13 cellular contexts compared by ENCODE assay signal in genomic region chr16:89048871-89049422, GRCh38. TPM values are rescaled to one million over a fixed set of nuclear protein-coding genes. Genes with fewer than 3 reads are reported as not detected.
A peak's percentile ranks its signal among the peaks of the same experiment; 100 is the strongest.
DNase-seq lines count a peak whose midpoint lies in the region; ATAC-seq, FAIRE-seq and TF ChIP-seq lines count a peak whose summit lies in the region.
"Had no signal": no experiment of that assay in that cellular context is flagged by ENCODE, and none has a peak within 500 bp of the region (broad histone marks: within the 10 kb centered on the region; RNA-seq: fewer than 3 reads in every experiment).

No MANE protein-coding gene starts in this region.

- TF ChIP-seq EP300 in HepG2 (IDR thresholded peaks at IDR 0.05; ENCODE audit: low read depth in 2 of 2, low read length in 2 of 2) (peak in 1 of 2 experiments; percentile 33; a peak in 1 of 4 replicates), HepG2 (CRISPR knock-in tag; IDR thresholded peaks at IDR 0.05; ENCODE audit: borderline replicate concordance) (no peak)

- no peaks in the 10 kb centered on the region for H3F3A ChIP-seq in GM23338 (replicated peaks; ENCODE audit: low read depth)

- CTCF ChIA-PET in HepG2 (lab: Yijun Ruan, JAX; ENCODE audit: low intra/inter-chr PET ratio, low total read pairs) = no interaction called here

- in situ Hi-C loops in HepG2 (cut with HindIII; ENCODE audit: extremely low pct_ligation_motif_present, low pct_unique_long_range_greater_than_20kb) = no loop called here

- no peak overlapping the region; the same call in 1 of the 2 replicates for H3K27ac Mint-ChIP-seq in GM23338
- H3K27ac Mint-ChIP-seq in activated T-helper 17 cell treated with anti-CD3 and anti-CD28 coated beads, Interleukin-2, amount 50 U/mL, for 72 hours = peak overlapping the region; percentile 50
- H3K27ac Mint-ChIP-seq: CD4-positive, alpha-beta T cell; IgD-negative memory B cell had no signal

- BruUV-seq in HepG2 (replicated peaks; lab: Mats Ljungman, UMichigan) = no TSS peak

- H3K36me3 ChIP-seq in GM23338 (ENCODE audit: insufficient read depth) (no peaks in the 10 kb centered on the region), HepG2 (replicated peaks in 1 of 2; ENCODE audit: control insufficient read depth in 1 of 2, insufficient read depth in 2 of 2, low read length in 2 of 2) (no peaks in the 10 kb centered on the region), psoas muscle (ENCODE audit: insufficient read depth in 1 of 2, low read depth in 1 of 2) (no peaks in the 10 kb centered on the region)
- H3K36me3 ChIP-seq: SJCRH30 had no signal

- TF ChIP-seq POLR2A in HepG2 (IDR thresholded peaks at IDR 0.05; ENCODE audit: insufficient read depth in 1 of 2, low read depth in 2 of 2, low read length in 2 of 2) = no peak

- H3K4me2 ChIP-seq in GM23338 = no peak overlapping the region
- H3K4me2 ChIP-seq in HepG2 (ENCODE audit: low read depth, low read length) = peak overlapping the region; percentile 55

- no peaks in the 10 kb centered on the region for H3K9me2 ChIP-seq in GM23338 (ENCODE audit: insufficient read depth)

- H3K9me3 Mint-ChIP-seq in GM23338 = peaks cover 3% of the 10 kb centered on the region; the same call in 1 of the 3 replicates
- peaks cover 5% of the 10 kb centered on the region for H3K9me3 Mint-ChIP-seq in activated T-helper 17 cell treated with anti-CD3 and anti-CD28 coated beads, Interleukin-2, amount 50 U/mL, for 72 hours

- H3K4me1 Mint-ChIP-seq in GM23338 = peaks cover 5% of the 10 kb centered on the region; the same call in 2 of the 3 replicates
- H3K4me1 Mint-ChIP-seq in activated T-helper 17 cell treated with anti-CD3 and anti-CD28 coated beads, Interleukin-2, amount 50 U/mL, for 72 hours = no peaks in the 10 kb centered on the region

- H3K27me3 ChIP-seq in GM23338 (ENCODE audit: insufficient read depth) (no peaks in the 10 kb centered on the region), HepG2 (ENCODE audit: control insufficient read depth in 1 of 2, insufficient read depth in 2 of 2, low read length in 2 of 2) (peaks cover 27 to 91% of the 10 kb centered on the region in 2 experiments), psoas muscle (ENCODE audit: insufficient read depth in 3 of 3, low read length in 2 of 3) (peaks cover 0 to 93% (median 29%) of the 10 kb centered on the region in 3 donors)

- TF ChIP-seq CTCF in GM23338 (conservative IDR thresholded peaks at IDR 0.05; ENCODE audit: low read depth in 2 of 2) (no peak), HepG2 (CRISPR knock-in tag; IDR thresholded peaks at IDR 0.05) (no peak), psoas muscle (IDR thresholded peaks at IDR 0.05) (no peak)

- intact Hi-C loops in HepG2 (cut with micrococcal nuclease; ENCODE audit: unreplicated experiment) (no loop called here), psoas muscle (cut with DNase I) (no loop called here)

- peaks cover 3% of the 10 kb centered on the region for H3K27me3 Mint-ChIP-seq in GM23338 (ENCODE audit: insufficient read depth, low read depth, poor library complexity)
- H3K27me3 Mint-ChIP-seq in activated T-helper 17 cell treated with anti-CD3 and anti-CD28 coated beads, Interleukin-2, amount 50 U/mL, for 72 hours = no peaks in the 10 kb centered on the region
- H3K27me3 Mint-ChIP-seq: CD4-positive, alpha-beta T cell had no signal

- H3K4me1 ChIP-seq in GM23338 (ENCODE audit: insufficient read depth) (0 out of 2 replicates have a peak, but pooled peaks cover 5% of the 10 kb centered on the region), HepG2 (ENCODE audit: insufficient read depth, low read length) (peaks cover 20% of the 10 kb centered on the region), psoas muscle (no peaks in the 10 kb centered on the region)

- ATAC-seq in GM23338 (no peak; the same call in 1 of the 3 replicates), HepG2 (peak; percentile 69), psoas muscle (no peak), GM18511 (IDR thresholded peaks at IDR 0.05; ENCODE audit: unreplicated experiment) (no peak), GM18861 (IDR thresholded peaks at IDR 0.05; ENCODE audit: unreplicated experiment) (no peak)
- ATAC-seq in activated T-helper 17 cell treated with anti-CD3 and anti-CD28 coated beads, Interleukin-2, amount 50 U/mL, for 72 hours (replicated peaks) = no peak

- DNase-seq in GM23338 (ENCODE audit: low spot score) (no peak), HepG2 (ENCODE audit: low spot score) (no peak), psoas muscle (peak; percentile 5 to 39), mucosa of gallbladder (ENCODE audit: low spot score) (no peak)
- DNase-seq: ACHN; AML-193; CD4-positive, alpha-beta T cell; EL had no signal

- FAIRE-seq in HepG2 (lab: Jason Lieb, UNC) = no peak

- no peak overlapping the region for H3K4me3 Mint-ChIP-seq in GM23338
- H3K4me3 Mint-ChIP-seq in activated T-helper 17 cell treated with anti-CD3 and anti-CD28 coated beads, Interleukin-2, amount 50 U/mL, for 72 hours = no peak overlapping the region
- H3K4me3 Mint-ChIP-seq: CD4-positive, alpha-beta T cell; IgD-negative memory B cell had no signal

- TF ChIP-seq RAD21 in HepG2 (CRISPR knock-in tag; IDR thresholded peaks at IDR 0.05) = no peak

- H4K20me1 ChIP-seq in GM23338 (replicated peaks; ENCODE audit: insufficient read depth) (no peaks in the 10 kb centered on the region), HepG2 (ENCODE audit: insufficient read depth, low read length) (no peaks in the 10 kb centered on the region)

- H3K36me3 Mint-ChIP-seq in GM23338 (ENCODE audit: low read depth) = no peaks in the 10 kb centered on the region
- H3K36me3 Mint-ChIP-seq in activated T-helper 17 cell treated with anti-CD3 and anti-CD28 coated beads, Interleukin-2, amount 50 U/mL, for 72 hours (ENCODE audit: low read depth) = no peaks in the 10 kb centered on the region

- no peaks in the 10 kb centered on the region for H3K9me3 ChIP-seq in HepG2 (ENCODE audit: low read length)
- no peaks in the 10 kb centered on the region for H3K9me3 ChIP-seq in psoas muscle
- H3K9me3 ChIP-seq: SJCRH30 had no signal

- H3K4me3 ChIP-seq in GM23338 (no peak overlapping the region), HepG2 (replicated peaks in 1 of 3; ENCODE audit: insufficient read depth in 1 of 3, low read depth in 2 of 3, low read length in 3 of 3) (peak overlapping the region in 2 of 3 experiments; percentile 12 to 42; a peak in 3 of 6 replicates), psoas muscle (no peak overlapping the region)

- H2AFZ ChIP-seq in GM23338 (peak overlapping the region; percentile 87), HepG2 (ENCODE audit: low read length) (no peak overlapping the region)

- H3K27ac ChIP-seq in GM23338 (ENCODE audit: low read depth) (no peak overlapping the region), HepG2 (ENCODE audit: extremely low read length, insufficient read depth, low read length) (no peak overlapping the region), psoas muscle (no peak overlapping the region)
- H3K27ac ChIP-seq: SJCRH30 had no signal

- H3K9ac ChIP-seq in HepG2 (ENCODE audit: insufficient read depth, low read depth, low read length) = no peak overlapping the region

- 28% methylated on average over 13 of the region's 24 CpGs for whole genome bisulfite sequencing in HepG2 (ENCODE audit: low lambda C conversion rate)
- WGBS in psoas muscle, 3 donors = 68 to 75% (median 69%) methylated on average over 24 of the region's 24 CpGs

- H3K79me2 ChIP-seq in GM23338 (replicated peaks; ENCODE audit: insufficient read depth) = no peaks in the 10 kb centered on the region
- H3K79me2 ChIP-seq in HepG2 (ENCODE audit: insufficient read depth, low read length) = no peaks in the 10 kb centered on the region

- POLR2A ChIA-PET in HepG2 (lab: Yijun Ruan, JAX) = no interaction called here

TF ChIP-seq in HepG2, 621 proteins besides CTCF, POLR2A, EP300 and RAD21 (continues in another document):
- no peak for TF ChIP-seq SAP130 (CRISPR knock-in tag; IDR thresholded peaks at IDR 0.05; ENCODE audit: low read depth)
- no peak for TF ChIP-seq YEATS4 (CRISPR knock-in tag; IDR thresholded peaks at IDR 0.05; ENCODE audit: borderline replicate concordance)

RNA-seq across cellular contexts. Expression of gene ACSF3, which starts 44.7 kb away (rescaled TPM):
- total RNA-seq in GM23338 (2014; rRNA removed; shearing (Covaris generic)) = 22.8 and 23.1 TPM in 2 replicates
- polyA plus RNA-seq in GM23338 (2016; fragmentation: Nextera tagmentation; extraction: Ambion mirVana) (11.3 and 12.8 TPM in 2 replicates), HepG2 (2011; rRNA removed) (14.9 and 16.5 TPM in 2 replicates), psoas muscle (10 to 100 TPM; 13.4 to 15.5 (median 13.5) TPM)
- total RNA-seq in activated T-helper 17 cell treated with anti-CD3 and anti-CD28 coated beads, Interleukin-2, amount 50 U/mL, for 72 hours = 10 to 100 TPM; 35.4 to 47.9 TPM
- total RNA-seq in HepG2 (2016; rRNA removed; fragmentation: Illumina TruSeq; extraction: Trizol) (23.5 and 30.6 TPM in 2 replicates), psoas muscle (10 to 100 TPM; 16.2 to 26.5 (median 19.1) TPM), mucosa of gallbladder (63.4 TPM)
- 13.8 and 14.5 TPM in 2 replicates for total RNA-seq in HepG2 (2016; cell fraction: cytosol; rRNA removed; fragmentation: Illumina TruSeq; extraction: Trizol; ENCODE audit: low read depth)
- total RNA-seq in HepG2 (2016; cell fraction: insoluble cytoplasmic fraction; rRNA removed; fragmentation: Illumina TruSeq; extraction: Trizol) = 22.1 and 29.1 TPM in 2 replicates
- 23.0 and 24.3 TPM in 2 replicates for total RNA-seq in HepG2 (2016; cell fraction: membrane; rRNA removed; fragmentation: Illumina TruSeq; extraction: Trizol)
- total RNA-seq in HepG2 (2016; cell fraction: nucleus; rRNA removed; fragmentation: Illumina TruSeq; extraction: Trizol) = 19.3 and 21.6 TPM in 2 replicates
- polyA plus RNA-seq in HepG2 (2011; cell fraction: cytosol; rRNA removed) = 11.3 and 15.5 TPM in 2 replicates
- 31.3 and 34.0 TPM in 2 replicates for polyA plus RNA-seq in HepG2 (2011; cell fraction: nucleus; rRNA removed)
- 16.6 and 17.2 TPM in 2 replicates for polyA plus RNA-seq in HepG2 (2012)
- 6.9 and 9.7 TPM in 2 replicates for polyA plus RNA-seq in HepG2 (2016; cell fraction: cytosol; fragmentation: Illumina TruSeq; extraction: Trizol; ENCODE audit: low read depth)
- polyA plus RNA-seq in HepG2 (2016; cell fraction: insoluble cytoplasmic fraction; fragmentation: Illumina TruSeq; extraction: Trizol; ENCODE audit: low read depth) = 21.8 and 22.0 TPM in 2 replicates
- 11.2 and 13.0 TPM in 2 replicates for polyA plus RNA-seq in HepG2 (2016; cell fraction: membrane; fragmentation: Illumina TruSeq; extraction: Trizol; ENCODE audit: low read depth)
- 37.2 and 38.9 TPM in 2 replicates for polyA plus RNA-seq in HepG2 (2016; cell fraction: nucleus; fragmentation: Illumina TruSeq; extraction: Trizol; ENCODE audit: insufficient read depth, low read depth)
- 46.7 and 47.0 TPM in 2 replicates for polyA minus RNA-seq in HepG2 (2011; rRNA and poly(A)+ RNA removed; ENCODE audit: low replicate concordance)
- polyA minus RNA-seq in HepG2 (2011; cell fraction: cytosol; rRNA and poly(A)+ RNA removed) = 22.4 and 32.0 TPM in 2 replicates
- 35.9 and 36.8 TPM in 2 replicates for polyA minus RNA-seq in HepG2 (2011; cell fraction: nucleus; rRNA and poly(A)+ RNA removed)

Comparison
In these comparisons a context has a peak if more than half of its experiments do, and no peak if none do; other contexts are left out.
1. DNase-seq: peak in psoas muscle (2 of 2); none in GM23338 (single experiment), HepG2 (single experiment) and mucosa of gallbladder (single experiment).
2. H3K4me3 ChIP-seq: peak in HepG2 (2 of 3); none in GM23338 (single experiment) and psoas muscle (single experiment).